ENCODE assay signal across 24 cellular contexts in genomic region chr4:8321220-8321619, GRCh38. TPM values are rescaled to one million over a fixed set of nuclear protein-coding genes. Genes with fewer than 3 reads are reported as not detected.
"Had no signal": no experiment of that assay in that cellular context is flagged by ENCODE, and none has a peak within 500 bp of the region (broad histone marks: within the 10 kb centered on the region; RNA-seq: fewer than 3 reads in every experiment).

No MANE protein-coding gene starts in this region.

- H3K27ac ChIP-seq: dorsolateral prefrontal cortex, pancreas, skin epidermis, testis, tibial artery had no signal

- H3K27me3 ChIP-seq: dorsolateral prefrontal cortex, gastrocnemius medialis, pancreas, spleen, testis, tibial artery had no signal

- DNase-seq: dorsolateral prefrontal cortex; effector CD4-positive, alpha-beta T cell; foreskin fibroblast; gastrocnemius medialis; islet precursor cell; kidney glomerular epithelial cell; left colon; left ventricle myocardium superior; lower lobe of right lung; pancreas; stimulated activated CD4-positive, alpha-beta T cell treated with anti-CD3 and anti-CD28 coated beads, Interleukin-4, amount 100 ng/mL, for 4 hours; stimulated activated naive CD8-positive, alpha-beta T cell treated with anti-CD3 and anti-CD28 coated beads, Interleukin-15, Interleukin-2, amounts not matched to agents 100 U/mL and 50 U/mL, for 24 hours; substantia nigra; testis; tibial artery had no signal

- H3K36me3 ChIP-seq: gastrocnemius medialis, lower lobe of right lung, pancreas, spleen, tibial artery had no signal

- H3K4me1 Mint-ChIP-seq: natural killer cell; stimulated activated memory B cell treated with anti-CD40 and anti-IgM and Interleukin-4, amounts not matched to agents 10 μg/mL and 1 μg/mL and 100 μg/mL, for 72 hours had no signal

- H3K27me3 Mint-ChIP-seq: progenitor cell of endocrine pancreas, type B pancreatic cell had no signal

- H3K27ac Mint-ChIP-seq: natural killer cell; progenitor cell of endocrine pancreas; stimulated activated memory B cell treated with anti-CD40 and anti-IgM and Interleukin-4, amounts not matched to agents 10 μg/mL and 1 μg/mL and 100 μg/mL, for 72 hours; type B pancreatic cell had no signal

- FAIRE-seq: colon, pancreas had no signal

- H3K36me3 Mint-ChIP-seq: natural killer cell; stimulated activated memory B cell treated with anti-CD40 and anti-IgM and Interleukin-4, amounts not matched to agents 10 μg/mL and 1 μg/mL and 100 μg/mL, for 72 hours; type B pancreatic cell had no signal

- H3K9me3 ChIP-seq: gastrocnemius medialis, lower lobe of right lung, pancreas, testis had no signal

- H3K4me1 ChIP-seq: pancreas had no signal

- ATAC-seq: left colon; lower lobe of right lung; pancreas; stimulated activated memory B cell treated with anti-CD40 and anti-IgM and Interleukin-4, amounts not matched to agents 10 μg/mL and 1 μg/mL and 100 μg/mL, for 72 hours; stimulated activated naive CD8-positive, alpha-beta T cell treated with anti-CD3 and anti-CD28 coated beads, Interleukin-15, Interleukin-2, amounts not matched to agents 100 U/mL and 50 U/mL, for 24 hours had no signal

- H3K9me3 Mint-ChIP-seq: natural killer cell; stimulated activated memory B cell treated with anti-CD40 and anti-IgM and Interleukin-4, amounts not matched to agents 10 μg/mL and 1 μg/mL and 100 μg/mL, for 72 hours; type B pancreatic cell had no signal

- H3K4me3 ChIP-seq: dorsolateral prefrontal cortex, gastrocnemius medialis, lower lobe of right lung, pancreas, skin epidermis, spleen, testis, tibial artery had no signal

- H3K4me3 Mint-ChIP-seq: natural killer cell; stimulated activated memory B cell treated with anti-CD40 and anti-IgM and Interleukin-4, amounts not matched to agents 10 μg/mL and 1 μg/mL and 100 μg/mL, for 72 hours; type B pancreatic cell had no signal

RNA-seq across cellular contexts. Expression of gene HTRA3, which starts 51.7 kb away (rescaled TPM):
- total RNA-seq: mononuclear cell, natural killer cell had no signal
- polyA plus RNA-seq: neural cell had no signal
